8 cellular contexts compared by ENCODE assay signal in genomic region chr5:58497956-58498942, GRCh38. TPM values are rescaled to one million over a fixed set of nuclear protein-coding genes. Genes with fewer than 3 reads are reported as not detected.
DNase-seq lines count a peak whose midpoint lies in the region; ATAC-seq and TF ChIP-seq lines count a peak whose summit lies in the region.

No MANE protein-coding gene starts in this region.

- H3K9me3 Mint-ChIP-seq in stimulated activated naive CD8-positive, alpha-beta T cell treated with anti-CD3 and anti-CD28 coated beads, Interleukin-15, amount 100 ng/mL, for 72 hours, result no peaks in the 10 kb centered on the region

- H3K4me1 ChIP-seq in SK-N-SH (ENCODE audit: control insufficient read depth in 1 of 2, insufficient read depth in 2 of 2, low read depth in 1 of 2, low read length in 1 of 2), result no peaks in the 10 kb centered on the region; a peak in 1 of 4 replicates
- H3K4me1 ChIP-seq in heart left ventricle, result peaks cover 0 to 14% (median 0%) of the 10 kb centered on the region in 12 donors

- no peak for TF ChIP-seq POLR2A in heart left ventricle (IDR thresholded peaks at IDR 0.05)

- peaks cover 10% of the 10 kb centered on the region for H3K4me1 Mint-ChIP-seq in stimulated activated naive CD8-positive, alpha-beta T cell treated with anti-CD3 and anti-CD28 coated beads, Interleukin-15, amount 100 ng/mL, for 72 hours

- H3F3A ChIP-seq in SK-N-SH (replicated peaks; ENCODE audit: insufficient read depth), result no peaks in the 10 kb centered on the region

- CTCF ChIA-PET in SK-N-SH (lab: Yijun Ruan, JAX), result interaction anchor here (0.6 to 6.3 kb wide), 36 partner anchors 9 to 387 kb away, joined by 3 to 100 read pairs (median 4); partner anchors contain the start of gene RAB3C

- 33% methylated on average over 3 of the region's 3 CpGs for WGBS in SK-N-SH (ENCODE audit: low lambda C conversion rate)
- 35 to 43% (median 37%) methylated on average over 3 of the region's 3 CpGs for WGBS in heart left ventricle, 4 donors

- no peak overlapping the region for H3K4me3 Mint-ChIP-seq in stimulated activated naive CD8-positive, alpha-beta T cell treated with anti-CD3 and anti-CD28 coated beads, Interleukin-15, amount 100 ng/mL, for 72 hours

- peak; percentile 82 for TF ChIP-seq CTCF in SK-N-SH (IDR thresholded peaks at IDR 0.05)
- peak; percentile 45 to 81 (median 74) for TF ChIP-seq CTCF in heart left ventricle (IDR thresholded peaks at IDR 0.05)

- DNase-seq in NCI-H82 (lab: John Stamatoyannopoulos, UW), result peak; percentile 56
- no peak for DNase-seq in NCI-H82 treated with DMSO at 0.1 percent for 48 hours (lab: John Stamatoyannopoulos, UW; ENCODE audit: unreplicated experiment)
- DNase-seq in SK-N-SH, result peak; percentile 37
- DNase-seq in heart left ventricle, result peak in 1 of 5 donors; percentile 8
- DNase-seq in retina, result peak; percentile 44
- no peak for DNase-seq in stimulated activated naive CD8-positive, alpha-beta T cell treated with anti-CD3 and anti-CD28 coated beads, Interleukin-15, amount 100 ng/mL, for 72 hours

- H3K27ac ChIP-seq in SK-N-SH (ENCODE audit: low read depth in 2 of 2, low read length in 1 of 2), result no peak overlapping the region
- H3K27ac ChIP-seq in heart left ventricle, result no peak overlapping the region

- no peaks in the 10 kb centered on the region for H3K9me3 ChIP-seq in SK-N-SH
- no peaks in the 10 kb centered on the region for H3K9me3 ChIP-seq in heart left ventricle

- H3K4me3 ChIP-seq in SK-N-SH (ENCODE audit: low read depth in 2 of 2, low read length in 1 of 2) (no peak overlapping the region; a peak in 1 of 4 replicates), heart left ventricle (no peak overlapping the region)

- no peak overlapping the region for H3K27ac Mint-ChIP-seq in stimulated activated naive CD8-positive, alpha-beta T cell treated with anti-CD3 and anti-CD28 coated beads, Interleukin-15, amount 100 ng/mL, for 72 hours

- H2AFZ ChIP-seq in SK-N-SH (ENCODE audit: low read depth), result no peak overlapping the region

- H4K20me1 ChIP-seq in SK-N-SH (ENCODE audit: insufficient read depth), result no peaks in the 10 kb centered on the region

- TF ChIP-seq EP300 in SK-N-SH (IDR thresholded peaks at IDR 0.05; ENCODE audit: borderline replicate concordance in 1 of 2, low read depth in 1 of 2, low read length in 1 of 2), result no peak

- POLR2A ChIA-PET in SK-N-SH (lab: Yijun Ruan, JAX), result no interaction called here

- H3K9ac ChIP-seq in SK-N-SH, result no peak overlapping the region

- H3K27me3 Mint-ChIP-seq in stimulated activated naive CD8-positive, alpha-beta T cell treated with anti-CD3 and anti-CD28 coated beads, Interleukin-15, amount 100 ng/mL, for 72 hours, result peaks cover 7% of the 10 kb centered on the region

- ATAC-seq in heart left ventricle (peak in 1 of 4 donors; percentile 28), HG03354 (IDR thresholded peaks at IDR 0.05; ENCODE audit: poor library complexity, severe bottlenecking, unreplicated experiment) (no peak), HG03571 (IDR thresholded peaks at IDR 0.05; ENCODE audit: unreplicated experiment) (no peak)
- ATAC-seq in stimulated activated naive CD8-positive, alpha-beta T cell treated with anti-CD3 and anti-CD28 coated beads, Interleukin-15, amount 100 ng/mL, for 72 hours, result no peak

- H3K79me2 ChIP-seq in SK-N-SH (ENCODE audit: insufficient read depth), result no peaks in the 10 kb centered on the region

- intact Hi-C loops in heart left ventricle (cut with DNase I), result loop anchor here (1.0 to 10.0 kb wide), 7 partner anchors 217 to 354 kb away; no protein-coding TSS in a partner anchor

- peak; percentile 85 for TF ChIP-seq RAD21 in SK-N-SH (IDR thresholded peaks at IDR 0.05; ENCODE audit: low read length)

- H3K9me2 ChIP-seq in SK-N-SH, result no peaks in the 10 kb centered on the region

- H3K36me3 ChIP-seq in SK-N-SH (replicated peaks in 1 of 2; ENCODE audit: control insufficient read depth in 1 of 2, insufficient read depth in 2 of 2, low read length in 1 of 2) (no peaks in the 10 kb centered on the region), heart left ventricle (no peaks in the 10 kb centered on the region)

- no peak overlapping the region for H3K4me2 ChIP-seq in SK-N-SH

- H3K27me3 ChIP-seq in SK-N-SH (ENCODE audit: insufficient read depth), result no peaks in the 10 kb centered on the region; the same call in 1 of the 2 replicates
- peaks cover 0 to 5% (median 0%) of the 10 kb centered on the region in 9 donors for H3K27me3 ChIP-seq in heart left ventricle

TF ChIP-seq in SK-N-SH, 30 proteins besides CTCF, POLR2A, EP300 and RAD21:
- TF ChIP-seq, protein P1, sequence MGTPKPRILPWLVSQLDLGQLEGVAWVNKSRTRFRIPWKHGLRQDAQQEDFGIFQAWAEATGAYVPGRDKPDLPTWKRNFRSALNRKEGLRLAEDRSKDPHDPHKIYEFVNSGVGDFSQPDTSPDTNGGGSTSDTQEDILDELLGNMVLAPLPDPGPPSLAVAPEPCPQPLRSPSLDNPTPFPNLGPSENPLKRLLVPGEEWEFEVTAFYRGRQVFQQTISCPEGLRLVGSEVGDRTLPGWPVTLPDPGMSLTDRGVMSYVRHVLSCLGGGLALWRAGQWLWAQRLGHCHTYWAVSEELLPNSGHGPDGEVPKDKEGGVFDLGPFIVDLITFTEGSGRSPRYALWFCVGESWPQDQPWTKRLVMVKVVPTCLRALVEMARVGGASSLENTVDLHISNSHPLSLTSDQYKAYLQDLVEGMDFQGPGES (IDR thresholded peaks at IDR 0.05; ENCODE audit: low read depth, low read length), result no peak
- TF ChIP-seq SMC3 (IDR thresholded peaks at IDR 0.05; ENCODE audit: low read depth, low read length) (peak; percentile 80), ZBTB33 (IDR thresholded peaks at IDR 0.05; ENCODE audit: borderline replicate concordance, low read depth) (no peak)

RNA-seq across cellular contexts. Expression of gene GAPT, which starts 7.0 kb away (rescaled TPM):
- polyA plus RNA-seq in SK-N-SH (2012; rRNA removed) (not detected in 2 replicates), heart left ventricle (under 1 TPM; 0.22 to 0.23 TPM)
- polyA plus RNA-seq in SK-N-SH (2012; cell fraction: cytosol; rRNA removed), result not detected in 2 replicates
- polyA plus RNA-seq in SK-N-SH (2012; cell fraction: nucleus; rRNA removed), result not detected in 2 replicates
- total RNA-seq in heart left ventricle, result 1 to 10 TPM in 1 of 9 donors, under 1 TPM in 5, not detected in 3; 0.09 to 1.4 (median 0.65) TPM

RNA-seq across cellular contexts. Expression of gene PLK2, which starts 38.4 kb away (rescaled TPM):
- polyA plus RNA-seq in SK-N-SH (2012; rRNA removed) (157 and 225 TPM in 2 replicates), heart left ventricle (10 to 100 TPM; 18.4 to 26.0 TPM)
- polyA plus RNA-seq in SK-N-SH (2012; cell fraction: cytosol; rRNA removed), result 138 and 149 TPM in 2 replicates
- polyA plus RNA-seq in SK-N-SH (2012; cell fraction: nucleus; rRNA removed), result 480 and 571 TPM in 2 replicates
- 100 to 1,000 TPM in 7 of 9 donors, 10 to 100 TPM in 2; 78.3 to 169 (median 106) TPM for total RNA-seq in heart left ventricle

Comparison
In these comparisons a context has a peak if more than half of its experiments do, and no peak if none do; other contexts are left out.
1. DNase-seq: peak in NCI-H82 (single experiment), SK-N-SH (single experiment) and retina (single experiment); none in NCI-H82 treated with DMSO at 0.1 percent for 48 hours (single experiment) and stimulated activated naive CD8-positive, alpha-beta T cell treated with anti-CD3 and anti-CD28 coated beads, Interleukin-15, amount 100 ng/mL, for 72 hours (0 of 2).